In genomic region chr1:42173961-42174715, GRCh38 we compare ENCODE assay signal across 12 cellular contexts. TPM values are rescaled to one million over a fixed set of nuclear protein-coding genes. Genes with fewer than 3 reads are reported as not detected.
DNase-seq lines count a peak whose midpoint lies in the region; ATAC-seq and TF ChIP-seq lines count a peak whose summit lies in the region.
"Had no signal": no experiment of that assay in that cellular context is flagged by ENCODE, and none has a peak within 500 bp of the region (broad histone marks: within the 10 kb centered on the region; RNA-seq: fewer than 3 reads in every experiment).

No MANE protein-coding gene starts in this region.

- H3K9me3 ChIP-seq in GM23248 (ENCODE audit: low read depth): no peaks in the 10 kb centered on the region
- H3K9me3 ChIP-seq in right cardiac atrium (ENCODE audit: control insufficient read depth, low read length): no peaks in the 10 kb centered on the region
- H3K9me3 ChIP-seq: SK-N-SH, stomach had no signal

- peaks cover 68% of the 10 kb centered on the region for H3K4me1 Mint-ChIP-seq in brain
- peaks cover 0 to 19% of the 10 kb centered on the region in 2 donors for H3K4me1 Mint-ChIP-seq in natural killer cell treated with Interleukin-12 subunit alpha and Interleukin-12 subunit beta and Interleukin-15 and Interleukin-18, amount 100 ng/mL, for 72 hours (ENCODE audit: low read depth in 2 of 2)

- no peak for ATAC-seq in right cardiac atrium
- ATAC-seq in GM21367 (IDR thresholded peaks at IDR 0.05; ENCODE audit: unreplicated experiment): no peak
- ATAC-seq in natural killer cell treated with Interleukin-12 subunit alpha and Interleukin-12 subunit beta and Interleukin-15 and Interleukin-18, amount 100 ng/mL, for 72 hours: no peak

- H3K4me3 ChIP-seq in GM23248: no peak overlapping the region
- no peak overlapping the region for H3K4me3 ChIP-seq in right cardiac atrium (ENCODE audit: low read length)
- H3K4me3 ChIP-seq: stomach had no signal

- H3F3A ChIP-seq in GM23248 (ENCODE audit: insufficient read depth): peaks cover 37% of the 10 kb centered on the region

- H3K36me3 ChIP-seq in GM23248 (ENCODE audit: low read depth): no peaks in the 10 kb centered on the region

- in situ Hi-C loops in GM23248 (cut with MboI): no loop called here

- H3K36me3 Mint-ChIP-seq in brain: no peaks in the 10 kb centered on the region
- H3K36me3 Mint-ChIP-seq in natural killer cell treated with Interleukin-12 subunit alpha and Interleukin-12 subunit beta and Interleukin-15 and Interleukin-18, amount 100 ng/mL, for 72 hours: no peaks in the 10 kb centered on the region

- no peak overlapping the region for H3K9ac ChIP-seq in GM23248
- H3K9ac ChIP-seq: SK-N-SH had no signal

- no peaks in the 10 kb centered on the region for H3K9me2 ChIP-seq in GM23248 (ENCODE audit: insufficient read depth)
- H3K9me2 ChIP-seq: SK-N-SH had no signal

- H3K79me2 ChIP-seq in GM23248 (ENCODE audit: insufficient read depth): no peaks in the 10 kb centered on the region

- H3K27ac Mint-ChIP-seq in brain: peak overlapping the region in 4 of 5 experiments; percentile 1 to 90 (median 38)
- no peak overlapping the region for H3K27ac Mint-ChIP-seq in natural killer cell treated with Interleukin-12 subunit alpha and Interleukin-12 subunit beta and Interleukin-15 and Interleukin-18, amount 100 ng/mL, for 72 hours

- H3K9me3 Mint-ChIP-seq in brain: no peaks in the 10 kb centered on the region
- no peaks in the 10 kb centered on the region for H3K9me3 Mint-ChIP-seq in natural killer cell treated with Interleukin-12 subunit alpha and Interleukin-12 subunit beta and Interleukin-15 and Interleukin-18, amount 100 ng/mL, for 72 hours
- H3K9me3 Mint-ChIP-seq: activated T-cell treated with anti-CD3 and anti-CD28 coated beads, Interleukin-2, amount 50 U/mL, for 4 hours had no signal

- H3K27me3 Mint-ChIP-seq in brain: no peaks in the 10 kb centered on the region
- no peaks in the 10 kb centered on the region for H3K27me3 Mint-ChIP-seq in natural killer cell treated with Interleukin-12 subunit alpha and Interleukin-12 subunit beta and Interleukin-15 and Interleukin-18, amount 100 ng/mL, for 72 hours

- H3K4me1 ChIP-seq in GM23248 (ENCODE audit: insufficient read depth) (peaks cover 28% of the 10 kb centered on the region), right cardiac atrium (ENCODE audit: control insufficient read depth, insufficient read depth, low read length) (peaks cover 17% of the 10 kb centered on the region)

- peak overlapping the region in 1 of 5 experiments; percentile 14 for H3K4me3 Mint-ChIP-seq in brain
- no peak overlapping the region for H3K4me3 Mint-ChIP-seq in natural killer cell treated with Interleukin-12 subunit alpha and Interleukin-12 subunit beta and Interleukin-15 and Interleukin-18, amount 100 ng/mL, for 72 hours
- H3K4me3 Mint-ChIP-seq: activated T-cell treated with anti-CD3 and anti-CD28 coated beads, Interleukin-2, amount 50 U/mL, for 4 hours had no signal

- H3K4me2 ChIP-seq in GM23248 (ENCODE audit: unreplicated experiment): peak overlapping the region; percentile 11
- H3K4me2 ChIP-seq: SK-N-SH had no signal

- DNase-seq in Ammon's horn (ENCODE audit: low spot score) (peak; percentile 44), GM23248 (peak; percentile 75), right cardiac atrium (no peak), dermis blood vessel endothelial cell (no peak)
- no peak for DNase-seq in natural killer cell treated with Interleukin-12 subunit alpha and Interleukin-12 subunit beta and Interleukin-15 and Interleukin-18, amount 100 ng/mL, for 72 hours (ENCODE audit: low spot score)
- DNase-seq in activated CD4-positive, alpha-beta T cell treated with anti-CD3 and anti-CD28 coated beads for 48 hours: no peak

- WGBS in GM23248 (ENCODE audit: low coverage in 1 of 2, low lambda C conversion rate in 2 of 2, missing lambda C conversion rate in 2 of 2), 2 experiments: 31 to 33% methylated on average over 8 of the region's 8 CpGs
- WGBS in right cardiac atrium: 62% methylated on average over 8 of the region's 8 CpGs

- no peaks in the 10 kb centered on the region for H3K27me3 ChIP-seq in GM23248 (replicated peaks; ENCODE audit: insufficient read depth)
- no peaks in the 10 kb centered on the region for H3K27me3 ChIP-seq in right cardiac atrium (ENCODE audit: control insufficient read depth, insufficient read depth)
- H3K27me3 ChIP-seq: stomach had no signal

- TF ChIP-seq CTCF in brain (conservative IDR thresholded peaks at IDR 0.05): no peak

- no peaks in the 10 kb centered on the region for H4K20me1 ChIP-seq in GM23248 (ENCODE audit: insufficient read depth)

- 0 out of 2 replicates have a peak overlapping the region, but pooled peaks have one; percentile 11 for H3K27ac ChIP-seq in GM23248
- peak overlapping the region; percentile 21 for H3K27ac ChIP-seq in right cardiac atrium (ENCODE audit: low read length)

- no peak overlapping the region for H2AFZ ChIP-seq in GM23248

- intact Hi-C loops in right cardiac atrium (cut with DNase I): loop anchor here in 3 of 4 donors (10.0 kb wide), 2 partner anchors 161 to 599 kb away; partner anchors contain the start of gene FOXJ3 (in 2 of the 3)

RNA-seq across cellular contexts. Expression of gene GUCA2A, which starts 9.6 kb away (rescaled TPM):
- not detected in 2 replicates for total RNA-seq in GM23248 (2014; rRNA removed; shearing (Covaris generic))
- not detected in 2 replicates for polyA plus RNA-seq in GM23248 (2016; fragmentation: Nextera tagmentation; extraction: Ambion mirVana)
- polyA plus RNA-seq in brain (ENCODE audit: insufficient read depth, low read depth, low replicate concordance): not detected
- not detected for total RNA-seq in right cardiac atrium
- not detected for polyA plus RNA-seq in right cardiac atrium
- not detected in 2 replicates for total RNA-seq in dermis blood vessel endothelial cell
- not detected for total RNA-seq in natural killer cell treated with Interleukin-12 subunit alpha and Interleukin-12 subunit beta and Interleukin-15 and Interleukin-18, amount 100 ng/mL, for 72 hours
- total RNA-seq: activated T-cell treated with anti-CD3 and anti-CD28 coated beads, Interleukin-2, amount 50 U/mL, for 4 hours; mononuclear cell had no signal
- polyA plus RNA-seq: SK-N-SH, stomach had no signal

RNA-seq across cellular contexts. Expression of gene GUCA2B, which starts 20.9 kb away (rescaled TPM):
- not detected in 2 replicates for total RNA-seq in GM23248 (2014; rRNA removed; shearing (Covaris generic))
- polyA plus RNA-seq in GM23248 (2016; fragmentation: Nextera tagmentation; extraction: Ambion mirVana) (not detected in 2 replicates), brain (ENCODE audit: insufficient read depth, low read depth, low replicate concordance) (not detected), right cardiac atrium (not detected)
- total RNA-seq in right cardiac atrium (not detected), dermis blood vessel endothelial cell (not detected in 2 replicates)
- total RNA-seq in natural killer cell treated with Interleukin-12 subunit alpha and Interleukin-12 subunit beta and Interleukin-15 and Interleukin-18, amount 100 ng/mL, for 72 hours: not detected
- total RNA-seq: activated T-cell treated with anti-CD3 and anti-CD28 coated beads, Interleukin-2, amount 50 U/mL, for 4 hours; mononuclear cell had no signal
- polyA plus RNA-seq: SK-N-SH had no signal

Comparison
In these comparisons a context has a peak if more than half of its experiments do, and no peak if none do; other contexts are left out.
1. DNase-seq: peak in Ammon's horn (single experiment) and GM23248 (single experiment); none in right cardiac atrium (0 of 3), dermis blood vessel endothelial cell (single experiment), natural killer cell treated with Interleukin-12 subunit alpha and Interleukin-12 subunit beta and Interleukin-15 and Interleukin-18, amount 100 ng/mL, for 72 hours (single experiment) and activated CD4-positive, alpha-beta T cell treated with anti-CD3 and anti-CD28 coated beads for 48 hours (single experiment).
2. H3K27ac Mint-ChIP-seq: peak in brain (4 of 5); none in natural killer cell treated with Interleukin-12 subunit alpha and Interleukin-12 subunit beta and Interleukin-15 and Interleukin-18, amount 100 ng/mL, for 72 hours (0 of 2).